In the genomic region with DNA sequence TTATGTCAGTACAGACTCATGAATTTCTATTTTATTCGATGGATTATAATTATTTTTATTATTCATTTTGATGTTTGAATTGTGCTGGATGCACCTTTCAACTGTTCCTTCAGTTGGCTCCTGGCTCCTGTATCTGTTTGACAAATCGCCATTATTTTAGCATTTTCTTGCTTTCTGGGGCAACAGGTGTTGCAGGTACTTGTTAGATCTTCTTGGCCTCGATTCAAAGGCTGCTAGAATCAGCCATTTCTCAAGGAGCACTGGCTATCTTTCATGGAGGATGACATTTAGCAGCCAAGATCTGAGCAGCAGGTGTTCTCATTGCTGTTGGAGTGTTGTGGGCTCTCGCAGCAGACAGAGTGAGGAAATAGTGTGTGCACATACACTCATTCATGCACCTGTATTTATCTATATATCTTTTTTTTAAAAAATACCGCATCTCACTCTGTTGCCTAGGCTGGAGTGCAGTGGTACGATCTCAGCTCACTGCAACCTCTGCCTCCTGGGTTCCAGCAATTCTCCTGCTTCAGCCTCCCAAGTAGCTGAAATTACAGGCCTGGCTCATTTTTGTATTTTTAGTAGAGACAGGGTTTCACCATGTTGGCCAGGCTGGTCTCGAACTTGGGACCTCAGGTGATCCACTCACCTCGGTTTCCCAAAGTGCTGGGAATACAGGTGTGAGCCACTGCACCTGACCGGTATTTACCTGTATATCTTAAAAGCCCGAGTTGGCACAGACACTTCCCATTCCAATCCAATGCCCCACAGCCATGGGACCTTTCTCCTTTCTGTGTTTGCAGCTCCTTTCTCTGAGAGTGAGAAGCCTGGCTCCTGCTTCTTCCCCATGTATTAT, we compare ENCODE assay signal across 22 cellular contexts. TPM values are rescaled to one million over a fixed set of nuclear protein-coding genes. Genes with fewer than 3 reads are reported as not detected.
DNase-seq lines count a peak whose midpoint lies in the region; ATAC-seq and TF ChIP-seq lines count a peak whose summit lies in the region.
"Had no signal": no experiment of that assay in that cellular context is flagged by ENCODE, and none has a peak within 500 bp of the region (broad histone marks: within the 10 kb centered on the region; RNA-seq: fewer than 3 reads in every experiment).

No MANE protein-coding gene starts in this region.

- H3K27me3 Mint-ChIP-seq in activated naive CD4-positive, alpha-beta T cell treated with anti-CD3 and anti-CD28 coated beads, Interleukin-2, amount 10 ng/mL, durations not matched to agents 7 days and 5 days = no peaks in the 10 kb centered on the region
- H3K27me3 Mint-ChIP-seq in type B pancreatic cell = peaks cover 12% of the 10 kb centered on the region
- H3K27me3 Mint-ChIP-seq: activated CD4-positive, alpha-beta T cell treated with anti-CD3 and anti-CD28 coated beads, Interleukin-2, amount 10 ng/mL, durations not matched to agents 7 days and 5 days had no signal

- no peak overlapping the region for H3K4me3 Mint-ChIP-seq in activated naive CD4-positive, alpha-beta T cell treated with anti-CD3 and anti-CD28 coated beads, Interleukin-2, amount 10 ng/mL, durations not matched to agents 7 days and 5 days
- H3K4me3 Mint-ChIP-seq in type B pancreatic cell = no peak overlapping the region
- H3K4me3 Mint-ChIP-seq: activated CD4-positive, alpha-beta T cell treated with anti-CD3 and anti-CD28 coated beads, Interleukin-2, amount 10 ng/mL, durations not matched to agents 7 days and 5 days; endodermal cell; nephron progenitor cell had no signal

- POLR2A ChIA-PET in PC-3 (lab: Charles Lee; ENCODE audit: unreplicated experiment) = no interaction called here

- peaks cover 56% of the 10 kb centered on the region for H3K4me1 Mint-ChIP-seq in activated naive CD4-positive, alpha-beta T cell treated with anti-CD3 and anti-CD28 coated beads, Interleukin-2, amount 10 ng/mL, durations not matched to agents 7 days and 5 days
- no peaks in the 10 kb centered on the region for H3K4me1 Mint-ChIP-seq in type B pancreatic cell (ENCODE audit: unreplicated experiment)

- H3K9me2 ChIP-seq in PC-3 (replicated peaks; ENCODE audit: low read length) = no peaks in the 10 kb centered on the region

- H2AFZ ChIP-seq in PC-3 (ENCODE audit: low read length) = peak overlapping the region; percentile 50; the same call in 1 of the 2 replicates

- BruUV-seq in PC-3 (replicated peaks; lab: Mats Ljungman, UMichigan) = no TSS peak

- no peaks in the 10 kb centered on the region for H3K27me3 ChIP-seq in PC-3 (ENCODE audit: low read length)
- H3K27me3 ChIP-seq: MG63 had no signal

- no peak overlapping the region for H3K4me3 ChIP-seq in PC-3 (ENCODE audit: low read length)
- H3K4me3 ChIP-seq: A549, heart right ventricle, MG63 had no signal

- TF ChIP-seq CTCF in PC-3 (conservative IDR thresholded peaks at IDR 0.05; ENCODE audit: low read depth, low read length) = no peak
- TF ChIP-seq CTCF in type B pancreatic cell (conservative IDR thresholded peaks at IDR 0.05) = no peak

- H3K9ac ChIP-seq in PC-3 (ENCODE audit: low read length) = no peak overlapping the region

- H3K27ac ChIP-seq in PC-3 (ENCODE audit: low read length) = no peak overlapping the region
- H3K27ac ChIP-seq: A549 had no signal

- H3F3A ChIP-seq in PC-3 (ENCODE audit: low read length, unreplicated experiment) = no peaks in the 10 kb centered on the region

- no peaks in the 10 kb centered on the region for H3K9me3 Mint-ChIP-seq in activated naive CD4-positive, alpha-beta T cell treated with anti-CD3 and anti-CD28 coated beads, Interleukin-2, amount 10 ng/mL, durations not matched to agents 7 days and 5 days
- no peaks in the 10 kb centered on the region for H3K9me3 Mint-ChIP-seq in type B pancreatic cell
- H3K9me3 Mint-ChIP-seq: activated CD4-positive, alpha-beta T cell treated with anti-CD3 and anti-CD28 coated beads, Interleukin-2, amount 10 ng/mL, durations not matched to agents 7 days and 5 days; endodermal cell; nephron progenitor cell had no signal

- no peak overlapping the region for H3K4me2 ChIP-seq in PC-3 (ENCODE audit: low read length)
- H3K4me2 ChIP-seq: A549 had no signal

- no peaks in the 10 kb centered on the region for H3K36me3 ChIP-seq in PC-3 (ENCODE audit: low read depth, low read length)
- H3K36me3 ChIP-seq: heart right ventricle, MG63 had no signal

- no peaks in the 10 kb centered on the region for H3K4me1 ChIP-seq in PC-3 (ENCODE audit: insufficient read depth, low read length)
- H3K4me1 ChIP-seq: A549 had no signal

- H3K79me2 ChIP-seq in PC-3 (ENCODE audit: low read length) = no peaks in the 10 kb centered on the region

- H3K9me3 ChIP-seq in PC-3 (ENCODE audit: low read length) = no peaks in the 10 kb centered on the region
- H3K9me3 ChIP-seq: A549, heart right ventricle, MG63 had no signal

- peak overlapping the region; percentile 1 for H3K27ac Mint-ChIP-seq in activated naive CD4-positive, alpha-beta T cell treated with anti-CD3 and anti-CD28 coated beads, Interleukin-2, amount 10 ng/mL, durations not matched to agents 7 days and 5 days
- H3K27ac Mint-ChIP-seq in type B pancreatic cell = peak overlapping the region; percentile 10
- H3K27ac Mint-ChIP-seq: endodermal cell had no signal

- ATAC-seq in PC-3 (no peak), GM18519 (IDR thresholded peaks at IDR 0.05; ENCODE audit: low FRiP score, unreplicated experiment) (no peak), GM19351 (IDR thresholded peaks at IDR 0.05; ENCODE audit: unreplicated experiment) (no peak)
- ATAC-seq: A549, Panc1 had no signal

- no peak for DNase-seq in activated naive CD4-positive, alpha-beta T cell treated with anti-CD3 and anti-CD28 coated beads, Interleukin-2, amount 10 ng/mL, durations not matched to agents 7 days and 5 days
- DNase-seq in activated naive CD4-positive, alpha-beta T cell treated with anti-CD3 and anti-CD28 coated beads, Interleukin-2, amount 50 U/mL, for 16 hours = no peak
- DNase-seq in PC-3 (no peak), islet precursor cell (peak; percentile 12), type B pancreatic cell (ENCODE audit: extremely low spot score, unreplicated experiment) (no peak), NCI-H2029 (lab: John Stamatoyannopoulos, UW) (no peak)
- DNase-seq: activated CD4-positive, alpha-beta T cell treated with anti-CD3 and anti-CD28 coated beads, Interleukin-2, amount 10 ng/mL, durations not matched to agents 7 days and 5 days; activated T-cell treated with anti-CD3 and anti-CD28 coated beads for 4 hours; amniotic stem cell; COR-L47; endodermal cell; heart right ventricle; mammary epithelial cell; MG63; NCI-H187 treated with DMSO at 0.1 percent for 48 hours; nephron progenitor cell; stimulated activated naive CD4-positive, alpha-beta T cell; trophoblast cell had no signal

- CTCF ChIA-PET in activated naive CD4-positive, alpha-beta T cell treated with anti-CD3 and anti-CD28 coated beads, Interleukin-2, amount 10 ng/mL, durations not matched to agents 7 days and 5 days (lab: Charles Lee) = no interaction called here
- CTCF ChIA-PET in PC-3 (lab: Charles Lee) = no interaction called here

- H3K36me3 Mint-ChIP-seq in activated naive CD4-positive, alpha-beta T cell treated with anti-CD3 and anti-CD28 coated beads, Interleukin-2, amount 10 ng/mL, durations not matched to agents 7 days and 5 days = peaks cover 16% of the 10 kb centered on the region
- H3K36me3 Mint-ChIP-seq in type B pancreatic cell = no peaks in the 10 kb centered on the region

- intact Hi-C loops in PC-3 (cut with micrococcal nuclease) = no loop called here

- H4K20me1 ChIP-seq in PC-3 (ENCODE audit: low read length) = no peaks in the 10 kb centered on the region

RNA-seq across cellular contexts. Expression of a gene that starts 52.3 kb away (rescaled TPM):
- 0.26 and 1.9 TPM in 2 replicates for total RNA-seq in PC-3 (2014; rRNA removed)
- 18.3 and 40.8 TPM in 2 replicates for total RNA-seq in type B pancreatic cell (ENCODE audit: low replicate concordance)
